ENCODE assay signal across 21 cellular contexts in genomic region chr5:36881807-36882206, GRCh38. TPM values are rescaled to one million over a fixed set of nuclear protein-coding genes. Genes with fewer than 3 reads are reported as not detected.
DNase-seq lines count a peak whose midpoint lies in the region; ATAC-seq, FAIRE-seq and TF ChIP-seq lines count a peak whose summit lies in the region.
"Had no signal": no experiment of that assay in that cellular context is flagged by ENCODE, and none has a peak within 500 bp of the region (broad histone marks: within the 10 kb centered on the region; RNA-seq: fewer than 3 reads in every experiment).

No MANE protein-coding gene starts in this region.

- peaks cover 97% of the 10 kb centered on the region for H3K79me2 ChIP-seq in HepG2 (ENCODE audit: insufficient read depth, low read length)
- peaks cover 100% of the 10 kb centered on the region for H3K79me2 ChIP-seq in OCI-LY3 (ENCODE audit: low read length)

- H3K4me2 ChIP-seq in HepG2 (ENCODE audit: low read depth, low read length) (peak overlapping the region; percentile 9; the same call in 1 of the 2 replicates), OCI-LY3 (ENCODE audit: low read length) (peak overlapping the region; percentile 67)

- BruUV-seq in HepG2 (replicated peaks; lab: Mats Ljungman, UMichigan): no TSS peak

- H3K4me3 ChIP-seq in HepG2 (replicated peaks in 1 of 3; ENCODE audit: insufficient read depth in 1 of 3, low read depth in 2 of 3, low read length in 3 of 3) (no peak overlapping the region), right lobe of liver (no peak overlapping the region), OCI-LY3 (ENCODE audit: low read length) (peak overlapping the region; percentile 59)
- H3K4me3 ChIP-seq: right atrium auricular region, vagina had no signal

- CTCF ChIA-PET in HepG2 (lab: Yijun Ruan, JAX; ENCODE audit: low intra/inter-chr PET ratio, low total read pairs): no interaction called here

- H3K36me3 Mint-ChIP-seq in central memory CD8-positive, alpha-beta T cell (ENCODE audit: insufficient read depth): peaks cover 13% of the 10 kb centered on the region

- POLR2A ChIA-PET in HepG2 (lab: Yijun Ruan, JAX): no interaction called here

- no peak overlapping the region for H3K27ac ChIP-seq in HepG2 (ENCODE audit: extremely low read length, insufficient read depth, low read length)
- H3K27ac ChIP-seq in right lobe of liver: no peak overlapping the region
- H3K27ac ChIP-seq in OCI-LY3 (ENCODE audit: low read length): peak overlapping the region; percentile 60
- H3K27ac ChIP-seq: brain microvascular endothelial cell, epithelial cell of prostate, right atrium auricular region, vagina had no signal

- peaks cover 70% of the 10 kb centered on the region for H4K20me1 ChIP-seq in HepG2 (ENCODE audit: insufficient read depth, low read length)
- peaks cover 81% of the 10 kb centered on the region for H4K20me1 ChIP-seq in OCI-LY3 (ENCODE audit: insufficient read depth, low read length)

- TF ChIP-seq CTCF in HepG2 (CRISPR knock-in tag; IDR thresholded peaks at IDR 0.05) (no peak), right lobe of liver (IDR thresholded peaks at IDR 0.05) (no peak), OCI-LY3 (IDR thresholded peaks at IDR 0.05; ENCODE audit: low read depth, low read length) (no peak)

- H3K4me1 ChIP-seq in HepG2 (ENCODE audit: insufficient read depth, low read length): peaks cover 43% of the 10 kb centered on the region
- peaks cover 0 to 66% (median 17%) of the 10 kb centered on the region in 4 donors for H3K4me1 ChIP-seq in right lobe of liver
- peaks cover 39% of the 10 kb centered on the region for H3K4me1 ChIP-seq in OCI-LY3 (ENCODE audit: low read length)

- no peak for ATAC-seq in HepG2
- ATAC-seq in right lobe of liver: no peak
- ATAC-seq in central memory CD8-positive, alpha-beta T cell (replicated peaks; ENCODE audit: extremely low read depth, poor library complexity, severe bottlenecking): no peak
- no peak for ATAC-seq in HG03280 (IDR thresholded peaks at IDR 0.05; ENCODE audit: unreplicated experiment)
- no peak for ATAC-seq in HG03108 (IDR thresholded peaks at IDR 0.05; ENCODE audit: unreplicated experiment)
- ATAC-seq: left cardiac atrium had no signal

- no peaks in the 10 kb centered on the region for H3K27me3 Mint-ChIP-seq in central memory CD8-positive, alpha-beta T cell
- H3K27me3 Mint-ChIP-seq: activated CD8-positive, alpha-beta memory T cell treated with anti-CD3 and anti-CD28 coated beads, Interleukin-2, amount 10 ng/mL, durations not matched to agents 7 days and 5 days had no signal

- no peaks in the 10 kb centered on the region for H3K9me3 Mint-ChIP-seq in central memory CD8-positive, alpha-beta T cell

- no peak for TF ChIP-seq POLR2A in HepG2 (IDR thresholded peaks at IDR 0.05; ENCODE audit: insufficient read depth in 1 of 2, low read depth in 2 of 2, low read length in 2 of 2)
- TF ChIP-seq POLR2A in right lobe of liver (IDR thresholded peaks at IDR 0.05): no peak

- H3K27ac Mint-ChIP-seq in central memory CD8-positive, alpha-beta T cell (ENCODE audit: low read depth): peak overlapping the region; percentile 75
- H3K27ac Mint-ChIP-seq: activated CD8-positive, alpha-beta memory T cell treated with anti-CD3 and anti-CD28 coated beads, Interleukin-2, amount 10 ng/mL, durations not matched to agents 7 days and 5 days had no signal

- no peaks in the 10 kb centered on the region; a peak in 1 of 5 replicates for H3K27me3 ChIP-seq in HepG2 (ENCODE audit: control insufficient read depth in 1 of 2, insufficient read depth in 2 of 2, low read length in 2 of 2)
- no peaks in the 10 kb centered on the region for H3K27me3 ChIP-seq in right lobe of liver
- no peaks in the 10 kb centered on the region for H3K27me3 ChIP-seq in OCI-LY3 (ENCODE audit: low read depth, low read length)
- H3K27me3 ChIP-seq: brain microvascular endothelial cell, right atrium auricular region, vagina had no signal

- FAIRE-seq in HepG2 (lab: Jason Lieb, UNC): no peak
- FAIRE-seq: frontal cortex had no signal

- 96% methylated on average over 1 of the region's 1 CpG for WGBS in HepG2 (ENCODE audit: low lambda C conversion rate)
- 86% methylated on average over 1 of the region's 1 CpG for WGBS in right lobe of liver (ENCODE audit: insufficient coverage, low coverage, low lambda C conversion rate, missing lambda C conversion rate)

- H3K9ac ChIP-seq in HepG2 (ENCODE audit: insufficient read depth, low read depth, low read length) (no peak overlapping the region), OCI-LY3 (ENCODE audit: low read length) (no peak overlapping the region)

- H3K4me1 Mint-ChIP-seq in central memory CD8-positive, alpha-beta T cell: peaks cover 63% of the 10 kb centered on the region

- in situ Hi-C loops in HepG2 (cut with HindIII; ENCODE audit: extremely low pct_ligation_motif_present, low pct_unique_long_range_greater_than_20kb): no loop called here

- intact Hi-C loops in HepG2 (cut with micrococcal nuclease; ENCODE audit: unreplicated experiment) (no loop called here), right lobe of liver (cut with DNase I) (no loop called here)

- H2AFZ ChIP-seq in HepG2 (ENCODE audit: low read length) (no peak overlapping the region), OCI-LY3 (ENCODE audit: low read depth, low read length) (no peak overlapping the region)

- TF ChIP-seq EP300 in HepG2 (IDR thresholded peaks at IDR 0.05; ENCODE audit: low read depth in 2 of 2, low read length in 2 of 2): no peak
- TF ChIP-seq EP300 in HepG2 (CRISPR knock-in tag; IDR thresholded peaks at IDR 0.05; ENCODE audit: borderline replicate concordance): no peak

- H3K36me3 ChIP-seq in HepG2 (replicated peaks in 1 of 2; ENCODE audit: control insufficient read depth in 1 of 2, insufficient read depth in 2 of 2, low read length in 2 of 2): peaks cover 0 to 6% of the 10 kb centered on the region in 2 experiments; a peak in 3 of 5 replicates
- no peaks in the 10 kb centered on the region for H3K36me3 ChIP-seq in right lobe of liver
- H3K36me3 ChIP-seq in OCI-LY3 (replicated peaks; ENCODE audit: low read depth, low read length): no peaks in the 10 kb centered on the region
- H3K36me3 ChIP-seq: brain microvascular endothelial cell, vagina had no signal

- no peak for DNase-seq in HepG2 (ENCODE audit: low spot score)
- no peak for DNase-seq in right lobe of liver
- no peak for DNase-seq in central memory CD8-positive, alpha-beta T cell (ENCODE audit: low spot score in 2 of 2)
- DNase-seq in effector CD8-positive, alpha-beta T cell (lab: John Stamatoyannopoulos, UW): no peak
- DNase-seq in superior temporal gyrus (ENCODE audit: extremely low spot score): no peak
- DNase-seq: activated CD8-positive, alpha-beta memory T cell treated with anti-CD3 and anti-CD28 coated beads, Interleukin-2, amount 10 ng/mL, durations not matched to agents 7 days and 5 days; activated naive CD4-positive, alpha-beta T cell treated with Interleukin-2 at 50 U/mL for 16 hours; brain microvascular endothelial cell; GOT3; left cardiac atrium; NCI-H146; NCI-H2227 treated with DMSO at 0.1 percent for 48 hours; nucleus accumbens; Right ventricle myocardium superior had no signal

- H3K9me3 ChIP-seq in HepG2 (ENCODE audit: low read length) (no peaks in the 10 kb centered on the region), right lobe of liver (no peaks in the 10 kb centered on the region), OCI-LY3 (ENCODE audit: insufficient read depth, low read length) (no peaks in the 10 kb centered on the region)
- H3K9me3 ChIP-seq: right atrium auricular region, vagina had no signal

- no peak for TF ChIP-seq RAD21 in HepG2 (CRISPR knock-in tag; IDR thresholded peaks at IDR 0.05)

- H3K4me3 Mint-ChIP-seq in central memory CD8-positive, alpha-beta T cell: peak overlapping the region; percentile 34
- H3K4me3 Mint-ChIP-seq: activated CD8-positive, alpha-beta memory T cell treated with anti-CD3 and anti-CD28 coated beads, Interleukin-2, amount 10 ng/mL, durations not matched to agents 7 days and 5 days had no signal

TF ChIP-seq in HepG2, 621 proteins besides CTCF, POLR2A, EP300 and RAD21:
- TF ChIP-seq ETV6 (CRISPR knock-in tag; conservative IDR thresholded peaks at IDR 0.05): no peak
- 0 out of 2 replicates have a peak, but pooled peaks have one; percentile 31 for TF ChIP-seq ZNF33A (CRISPR knock-in tag; IDR thresholded peaks at IDR 0.05; ENCODE audit: borderline replicate concordance)

RNA-seq across cellular contexts. Expression of gene NIPBL, which starts 5.2 kb away (rescaled TPM):
- total RNA-seq in HepG2 (2016; rRNA removed; fragmentation: Illumina TruSeq; extraction: Trizol) (12.3 and 30.5 TPM in 2 replicates), right lobe of liver (10 to 100 TPM; 16.0 to 29.2 (median 24.6) TPM)
- 24.0 and 27.8 TPM in 2 replicates for total RNA-seq in HepG2 (2016; cell fraction: cytosol; rRNA removed; fragmentation: Illumina TruSeq; extraction: Trizol; ENCODE audit: low read depth)
- total RNA-seq in HepG2 (2016; cell fraction: insoluble cytoplasmic fraction; rRNA removed; fragmentation: Illumina TruSeq; extraction: Trizol): 9.1 and 33.0 TPM in 2 replicates
- 26.1 and 28.9 TPM in 2 replicates for total RNA-seq in HepG2 (2016; cell fraction: membrane; rRNA removed; fragmentation: Illumina TruSeq; extraction: Trizol)
- total RNA-seq in HepG2 (2016; cell fraction: nucleus; rRNA removed; fragmentation: Illumina TruSeq; extraction: Trizol): 33.1 and 36.7 TPM in 2 replicates
- 24.1 and 32.3 TPM in 2 replicates for polyA plus RNA-seq in HepG2 (2011; rRNA removed)
- 12.5 and 17.2 TPM in 2 replicates for polyA plus RNA-seq in HepG2 (2011; cell fraction: cytosol; rRNA removed)
- polyA plus RNA-seq in HepG2 (2011; cell fraction: nucleus; rRNA removed): 26.2 and 31.4 TPM in 2 replicates
- polyA plus RNA-seq in HepG2 (2012): 14.9 and 21.2 TPM in 2 replicates
- 0.62 and 0.76 TPM in 2 replicates for polyA plus RNA-seq in HepG2 (2016; cell fraction: cytosol; fragmentation: Illumina TruSeq; extraction: Trizol; ENCODE audit: low read depth)
- polyA plus RNA-seq in HepG2 (2016; cell fraction: insoluble cytoplasmic fraction; fragmentation: Illumina TruSeq; extraction: Trizol; ENCODE audit: low read depth): 34.6 and 35.0 TPM in 2 replicates
- 1.9 and 2.1 TPM in 2 replicates for polyA plus RNA-seq in HepG2 (2016; cell fraction: membrane; fragmentation: Illumina TruSeq; extraction: Trizol; ENCODE audit: low read depth)
- 28.9 and 29.4 TPM in 2 replicates for polyA plus RNA-seq in HepG2 (2016; cell fraction: nucleus; fragmentation: Illumina TruSeq; extraction: Trizol; ENCODE audit: insufficient read depth, low read depth)
- 84.7 and 239 TPM in 2 replicates for polyA minus RNA-seq in HepG2 (2011; rRNA and poly(A)+ RNA removed; ENCODE audit: low replicate concordance)
- polyA minus RNA-seq in HepG2 (2011; cell fraction: cytosol; rRNA and poly(A)+ RNA removed): 35.3 and 42.1 TPM in 2 replicates
- 159 and 172 TPM in 2 replicates for polyA minus RNA-seq in HepG2 (2011; cell fraction: nucleus; rRNA and poly(A)+ RNA removed)
